15 cellular contexts compared by ENCODE assay signal in genomic region chr2:241728627-241729026, GRCh38. TPM values are rescaled to one million over a fixed set of nuclear protein-coding genes. Genes with fewer than 3 reads are reported as not detected.
A peak's percentile ranks its signal among the peaks of the same experiment; 100 is the strongest.
DNase-seq lines count a peak whose midpoint lies in the region; ATAC-seq and TF ChIP-seq lines count a peak whose summit lies in the region.
"Had no signal": no experiment of that assay in that cellular context is flagged by ENCODE, and none has a peak within 500 bp of the region (broad histone marks: within the 10 kb centered on the region; RNA-seq: fewer than 3 reads in every experiment).

No MANE protein-coding gene starts in this region.

- no peak overlapping the region for H3K27ac Mint-ChIP-seq in nephron progenitor cell

- H3K9me3 ChIP-seq in BLaER1 (peaks cover 9% of the 10 kb centered on the region), body of pancreas (no peaks in the 10 kb centered on the region)
- H3K9me3 ChIP-seq: prostate gland had no signal

- H2AK5ac ChIP-seq in mesendoderm (ENCODE audit: low read length) = no peak overlapping the region

- no peak overlapping the region for H2BK5ac ChIP-seq in mesendoderm (ENCODE audit: low read length)

- H3K27me3 ChIP-seq in BLaER1 (no peaks in the 10 kb centered on the region), body of pancreas (no peaks in the 10 kb centered on the region), mesendoderm (ENCODE audit: insufficient read depth, low read length, poor library complexity) (no peaks in the 10 kb centered on the region)

- no peak overlapping the region for H3K9ac ChIP-seq in BLaER1
- no peak overlapping the region for H3K9ac ChIP-seq in mesendoderm (ENCODE audit: low read length)
- H3K9ac ChIP-seq: KMS-11 had no signal

- no peak overlapping the region for H3K18ac ChIP-seq in mesendoderm (ENCODE audit: low read length)

- peak overlapping the region; percentile 7; the same call in 1 of the 2 replicates for H3K4me2 ChIP-seq in BLaER1
- H3K4me2 ChIP-seq in mesendoderm (ENCODE audit: low read length) = no peak overlapping the region
- H3K4me2 ChIP-seq: KMS-11 had no signal

- no peak overlapping the region for H2BK15ac ChIP-seq in mesendoderm (replicated peaks; ENCODE audit: low read depth)

- peaks cover 91% of the 10 kb centered on the region for H3K4me1 ChIP-seq in BLaER1
- peaks cover under 1% of the 10 kb centered on the region for H3K4me1 ChIP-seq in body of pancreas
- no peaks in the 10 kb centered on the region for H3K4me1 ChIP-seq in mesendoderm (ENCODE audit: control insufficient read depth, low read depth, low read length)
- H3K4me1 ChIP-seq: prostate gland had no signal

- H3K4ac ChIP-seq in mesendoderm (ENCODE audit: low read depth, low read length) = no peak overlapping the region

- peaks cover 41% of the 10 kb centered on the region for H3K36me3 Mint-ChIP-seq in nephron progenitor cell (ENCODE audit: low read depth)

- no peak for TF ChIP-seq POLR2A in body of pancreas (IDR thresholded peaks at IDR 0.05)

- H4K8ac ChIP-seq in mesendoderm (ENCODE audit: low read depth, low read length) = no peak overlapping the region

- H3K36me3 ChIP-seq in BLaER1 (peaks cover 26% of the 10 kb centered on the region), body of pancreas (replicated peaks in 1 of 2; ENCODE audit: insufficient read depth in 1 of 2, low read depth in 2 of 2) (no peaks in the 10 kb centered on the region), mesendoderm (ENCODE audit: control insufficient read depth, insufficient read depth, low read length) (no peaks in the 10 kb centered on the region)
- H3K36me3 ChIP-seq: prostate gland had no signal

- peaks cover 10% of the 10 kb centered on the region for H3K9me3 Mint-ChIP-seq in nephron progenitor cell

- DNase-seq in body of pancreas (peak in 1 of 4 donors; percentile 46), hippocampal formation (lab: John Stamatoyannopoulos, UW) (peak; percentile 27 to 71), posterior cingulate gyrus (peak; percentile 48 to 96 (median 70)), mesendoderm (no peak), nephron progenitor cell (no peak), DMS53 treated with DMSO at 0.1 percent for 48 hours (lab: John Stamatoyannopoulos, UW; ENCODE audit: unreplicated experiment) (no peak)
- DNase-seq: NCI-H1417 treated with DMSO at 0.1 percent for 48 hours; NCI-H446; OCI-M1; stimulated activated CD4-positive, alpha-beta T cell treated with anti-CD3 and anti-CD28 coated beads, Interleukin-1b, Interleukin-23, amount 100 ng/mL, for 48 hours had no signal

- peak overlapping the region; percentile 30; the same call in 1 of the 2 replicates for H3K27ac ChIP-seq in BLaER1
- peak overlapping the region in 1 of 4 donors; percentile 31 for H3K27ac ChIP-seq in body of pancreas
- H3K27ac ChIP-seq in mesendoderm (ENCODE audit: low read depth, low read length) = no peak overlapping the region
- H3K27ac ChIP-seq: KMS-11, prostate gland had no signal

- peak; percentile 51 for ATAC-seq in body of pancreas
- no peak for ATAC-seq in HG02970 (IDR thresholded peaks at IDR 0.05; ENCODE audit: low FRiP score, unreplicated experiment)

- H3K79me1 ChIP-seq in mesendoderm (ENCODE audit: low read length) = no peaks in the 10 kb centered on the region

- H3K27me3 Mint-ChIP-seq in nephron progenitor cell (ENCODE audit: low read depth, poor library complexity) = no peaks in the 10 kb centered on the region

- no peaks in the 10 kb centered on the region for H3K79me2 ChIP-seq in mesendoderm (ENCODE audit: control insufficient read depth, insufficient read depth, low read length)

- H4K20me1 ChIP-seq in BLaER1 = no peaks in the 10 kb centered on the region

- H3K23ac ChIP-seq in mesendoderm (ENCODE audit: low read length) = no peak overlapping the region

- H3K4me3 Mint-ChIP-seq in nephron progenitor cell = no peak overlapping the region
- H3K4me3 Mint-ChIP-seq: brain had no signal

- no peak overlapping the region for H2BK120ac ChIP-seq in mesendoderm (ENCODE audit: low read depth, low read length)

- WGBS in body of pancreas, 2 donors = 92 to 100% methylated on average over 1 to 9 of the region's 19 CpGs
- WGBS in mesendoderm (ENCODE audit: extremely low coverage, insufficient coverage, low lambda C conversion rate) = no CpG with 5 or more reads among the region's 19 CpGs

- peaks cover 17% of the 10 kb centered on the region for H3K4me1 Mint-ChIP-seq in nephron progenitor cell

- H3K56ac ChIP-seq in mesendoderm (ENCODE audit: low read length) = no peak overlapping the region

- H4K5ac ChIP-seq in mesendoderm (ENCODE audit: low read length) = no peak overlapping the region

- intact Hi-C loops in body of pancreas (cut with DNase I) = no loop called here
- intact Hi-C loops in posterior cingulate gyrus (cut with DNase I) = no loop called here

- TF ChIP-seq CTCF in body of pancreas (IDR thresholded peaks at IDR 0.05) (no peak), nephron progenitor cell (IDR thresholded peaks at IDR 0.05) (no peak)

- no peak overlapping the region for H3K4me3 ChIP-seq in BLaER1
- no peak overlapping the region for H3K4me3 ChIP-seq in body of pancreas
- no peak overlapping the region for H3K4me3 ChIP-seq in mesendoderm (ENCODE audit: low read length)
- H3K4me3 ChIP-seq: prostate gland had no signal

RNA-seq across cellular contexts. Expression of gene D2HGDH, which starts 5.8 kb away (rescaled TPM):
- total RNA-seq in body of pancreas = 10 to 100 TPM; 27.0 to 42.5 TPM
- polyA plus RNA-seq in mesendoderm (2013, experiment 1 of 2) = 1.6 TPM
- 1.9 TPM for polyA plus RNA-seq in mesendoderm (2013, experiment 2 of 2)

RNA-seq across cellular contexts. Expression of gene ING5, which starts 26.8 kb away (rescaled TPM):
- total RNA-seq in body of pancreas = 10 to 100 TPM; 28.5 to 89.0 TPM
- 27.1 TPM for polyA plus RNA-seq in mesendoderm (2013, experiment 1 of 2)
- polyA plus RNA-seq in mesendoderm (2013, experiment 2 of 2) = 26.3 TPM

RNA-seq across cellular contexts. Expression of gene DTYMK, which starts 42.0 kb away (rescaled TPM):
- 10 to 100 TPM in 1 of 2 donors, 1 to 10 TPM in 1; 5.7 to 12.5 TPM for total RNA-seq in body of pancreas
- polyA plus RNA-seq in mesendoderm (2013, experiment 1 of 2) = 58.2 TPM
- polyA plus RNA-seq in mesendoderm (2013, experiment 2 of 2) = 58.3 TPM

RNA-seq across cellular contexts. Expression of gene GAL3ST2, which starts 48.0 kb away (rescaled TPM):
- not detected for total RNA-seq in body of pancreas
- polyA plus RNA-seq in mesendoderm (2013, experiment 1 of 2) = not detected
- 0.04 TPM for polyA plus RNA-seq in mesendoderm (2013, experiment 2 of 2)

Comparison
In these comparisons a context has a peak if more than half of its experiments do, and no peak if none do; other contexts are left out.
1. DNase-seq: peak in hippocampal formation (2 of 2) and posterior cingulate gyrus (10 of 10); none in mesendoderm (single experiment), nephron progenitor cell (single experiment) and DMS53 treated with DMSO at 0.1 percent for 48 hours (single experiment).